Comparison of ENCODE assay signal across 29 cellular contexts in genomic region chr7:46781901-46782439, GRCh38.
"Had no signal": no experiment of that assay in that cellular context is flagged by ENCODE, and none has a peak within 500 bp of the region (broad histone marks: within the 10 kb centered on the region; RNA-seq: fewer than 3 reads in every experiment).

No MANE protein-coding gene starts in this region.

- ATAC-seq: foreskin keratinocyte; heart right ventricle; left lung; lower lobe of right lung; naive thymus-derived CD8-positive, alpha-beta T cell; psoas muscle; stimulated activated naive B cell treated with anti-CD40 and anti-IgM and Interleukin-4, amounts not matched to agents 10 μg/mL and 1 μg/mL and 100 μg/mL, for 72 hours; upper lobe of right lung; WTC11 had no signal

- H3K4me3 ChIP-seq: heart right ventricle, left lung, lower lobe of right lung, psoas muscle, stomach, suprapubic skin, tibial artery, upper lobe of right lung had no signal

- FAIRE-seq: endothelial cell of umbilical vein had no signal

- DNase-seq: activated CD4-positive, alpha-beta memory T cell treated with anti-CD3 and anti-CD28 coated beads, Interleukin-2, amount 10 ng/mL, durations not matched to agents 7 days and 5 days; activated CD4-positive, alpha-beta T cell treated with anti-CD3 and anti-CD28 coated beads for 1 hour; activated CD4-positive, alpha-beta T cell treated with anti-CD3 and anti-CD28 coated beads, Interleukin-2, amount 10 ng/mL, durations not matched to agents 7 days and 5 days; activated CD8-positive, alpha-beta memory T cell treated with anti-CD3 and anti-CD28 coated beads, Interleukin-2, amount 50 U/mL, for 48 hours; activated gamma-delta T cell; activated naive CD4-positive, alpha-beta T cell treated with anti-CD3 and anti-CD28 coated beads, Interleukin-2, amount 10 ng/mL, durations not matched to agents 7 days and 5 days; activated naive CD8-positive, alpha-beta T cell treated with anti-CD3 and anti-CD28 coated beads, Interleukin-2, amount 10 ng/mL, durations not matched to agents 7 days and 5 days; activated T-cell treated with anti-CD3 and anti-CD28 coated beads, Interleukin-2, amount 50 U/mL, for 24 hours; amniotic stem cell; cortex of kidney; foreskin keratinocyte; heart right ventricle; kidney glomerular epithelial cell; left lung; lower lobe of right lung; mesenchymal stem cell; naive thymus-derived CD8-positive, alpha-beta T cell; nucleus accumbens; psoas muscle; stimulated activated CD4-positive, alpha-beta T cell treated with anti-CD3 and anti-CD28 coated beads, Interleukin-15, amount 100 ng/mL, for 24 hours; stimulated activated CD4-positive, alpha-beta T cell treated with anti-CD3 and anti-CD28 coated beads, Interleukin-2, amount 100 ng/mL, for 24 hours; stimulated activated naive B cell treated with anti-CD40 and anti-IgM and Interleukin-4, amounts not matched to agents 10 μg/mL and 1 μg/mL and 100 μg/mL, for 72 hours; stomach; T-helper 2 cell; tibial artery; upper lobe of right lung had no signal
